1 cellular context compared by ENCODE assay signal in genomic region chr21:38800924-38801744, GRCh38.
TF ChIP-seq lines count a peak whose summit lies in the region.

No MANE protein-coding gene starts in this region.

TF ChIP-seq in HepG2, 621 proteins besides CTCF, POLR2A, EP300 and RAD21:
- TF ChIP-seq FLYWCH1 (CRISPR knock-in tag; IDR thresholded peaks at IDR 0.05) (no peak), ZBTB38 (CRISPR knock-in tag; IDR thresholded peaks at IDR 0.05) (0 out of 2 replicates have a peak, but pooled peaks have one; percentile 10)
TF ChIP-seq in HepG2: peak in this region for 1.
